1 cellular context compared by ENCODE assay signal in genomic region chr21:25323356-25323949, GRCh38.
TF ChIP-seq lines count a peak whose summit lies in the region.

No MANE protein-coding gene starts in this region.

TF ChIP-seq in H1, 55 proteins besides CTCF, POLR2A, EP300 and RAD21:
- no peak for TF ChIP-seq SIX5 (IDR thresholded peaks at IDR 0.05; ENCODE audit: low read depth, low read length)
- no peak for TF ChIP-seq CTBP2 (IDR thresholded peaks at IDR 0.05; ENCODE audit: borderline replicate concordance, insufficient read depth, insufficient read length, low read length)
- no peak for TF ChIP-seq SIN3A (conservative IDR thresholded peaks at IDR 0.05 in 1 of 2, IDR thresholded peaks at IDR 0.05 in 1 of 2; ENCODE audit: low read depth in 1 of 2, low read length in 2 of 2)
- no peak for TF ChIP-seq ASH2L (IDR thresholded peaks at IDR 0.05; ENCODE audit: low read length)
- TF ChIP-seq CHD2 (IDR thresholded peaks at IDR 0.05; ENCODE audit: low read length) = no peak
- TF ChIP-seq USF2 (IDR thresholded peaks at IDR 0.05; ENCODE audit: low read length) = no peak
- no peak for TF ChIP-seq ZNF274 (IDR thresholded peaks at IDR 0.05; ENCODE audit: borderline replicate concordance, extremely low read depth, low read length)
- TF ChIP-seq TAF1 (IDR thresholded peaks at IDR 0.05; ENCODE audit: low read depth, low read length) = no peak
- no peak for TF ChIP-seq GTF2F1 (IDR thresholded peaks at IDR 0.05; ENCODE audit: borderline replicate concordance, low read depth, low read length)
- TF ChIP-seq NANOG (IDR thresholded peaks at IDR 0.05; ENCODE audit: insufficient read depth, low read depth, low read length, poor library complexity, severe bottlenecking) = no peak
- no peak for TF ChIP-seq HDAC6 (IDR thresholded peaks at IDR 0.05; ENCODE audit: low read depth, low read length)
- no peak for TF ChIP-seq CBX5 (IDR thresholded peaks at IDR 0.05; ENCODE audit: low read depth, low read length)
